2 cellular contexts compared by ENCODE assay signal in genomic region chr18:48539406-48540328, GRCh38.
TF ChIP-seq lines count a peak whose summit lies in the region.

No MANE protein-coding gene starts in this region.

TF ChIP-seq in IMR-90, 13 proteins besides CTCF, POLR2A, EP300 and RAD21:
- TF ChIP-seq BHLHE40 (IDR thresholded peaks at IDR 0.05; ENCODE audit: low read depth, low read length) (peak; percentile 41; the same call in 1 of the 2 replicates), MXI1 (IDR thresholded peaks at IDR 0.05; ENCODE audit: borderline replicate concordance, low read depth, low read length) (peak; percentile 41; the same call in 1 of the 2 replicates), CEBPB (IDR thresholded peaks at IDR 0.05; ENCODE audit: low read depth, low read length) (no peak), NFE2L2 (IDR thresholded peaks at IDR 0.05; ENCODE audit: low read depth, low read length) (no peak), MAZ (IDR thresholded peaks at IDR 0.05; ENCODE audit: borderline replicate concordance, low read depth, low read length) (peak; percentile 49; the same call in 1 of the 2 replicates)
TF ChIP-seq in IMR-90: peak in this region for 3.

TF ChIP-seq in GM12878, 131 proteins besides CTCF, POLR2A, EP300 and RAD21:
- TF ChIP-seq PAX8 (IDR thresholded peaks at IDR 0.05) (no peak), STAT3 (IDR thresholded peaks at IDR 0.05; ENCODE audit: low read depth, low read length) (no peak), IKZF1 (conservative IDR thresholded peaks at IDR 0.05) (0 out of 2 replicates have a peak, but pooled peaks have one; percentile 19), HDAC2 (IDR thresholded peaks at IDR 0.05) (no peak), EED (IDR thresholded peaks at IDR 0.05; ENCODE audit: low read depth) (0 out of 2 replicates have a peak, but pooled peaks have one; percentile 14), NFYA (IDR thresholded peaks at IDR 0.05; ENCODE audit: borderline replicate concordance, low read depth, low read length) (no peak), ZBED1 (IDR thresholded peaks at IDR 0.05; ENCODE audit: borderline replicate concordance) (no peak), CREB1 (IDR thresholded peaks at IDR 0.05; ENCODE audit: low read depth) (no peak), IKZF2 (IDR thresholded peaks at IDR 0.05) (peak in 1 of 2 experiments; percentile 26; a peak in 1 of 4 replicates), JUND (IDR thresholded peaks at IDR 0.05; ENCODE audit: low read depth, low read length) (no peak), CBFB (IDR thresholded peaks at IDR 0.05; ENCODE audit: low read depth) (no peak), RUNX3 (IDR thresholded peaks at IDR 0.05; ENCODE audit: low read length) (no peak), CHD1 (IDR thresholded peaks at IDR 0.05; ENCODE audit: low read depth, low read length) (no peak), BHLHE40 (IDR thresholded peaks at IDR 0.05; ENCODE audit: borderline replicate concordance in 1 of 2, low read depth in 2 of 2, low read length in 1 of 2) (0 out of 4 replicates have a peak, but pooled peaks of 1 of the 2 experiments have one; percentile 11), SMC3 (IDR thresholded peaks at IDR 0.05; ENCODE audit: borderline replicate concordance, low read length) (no peak)
- TF ChIP-seq, protein P1, sequence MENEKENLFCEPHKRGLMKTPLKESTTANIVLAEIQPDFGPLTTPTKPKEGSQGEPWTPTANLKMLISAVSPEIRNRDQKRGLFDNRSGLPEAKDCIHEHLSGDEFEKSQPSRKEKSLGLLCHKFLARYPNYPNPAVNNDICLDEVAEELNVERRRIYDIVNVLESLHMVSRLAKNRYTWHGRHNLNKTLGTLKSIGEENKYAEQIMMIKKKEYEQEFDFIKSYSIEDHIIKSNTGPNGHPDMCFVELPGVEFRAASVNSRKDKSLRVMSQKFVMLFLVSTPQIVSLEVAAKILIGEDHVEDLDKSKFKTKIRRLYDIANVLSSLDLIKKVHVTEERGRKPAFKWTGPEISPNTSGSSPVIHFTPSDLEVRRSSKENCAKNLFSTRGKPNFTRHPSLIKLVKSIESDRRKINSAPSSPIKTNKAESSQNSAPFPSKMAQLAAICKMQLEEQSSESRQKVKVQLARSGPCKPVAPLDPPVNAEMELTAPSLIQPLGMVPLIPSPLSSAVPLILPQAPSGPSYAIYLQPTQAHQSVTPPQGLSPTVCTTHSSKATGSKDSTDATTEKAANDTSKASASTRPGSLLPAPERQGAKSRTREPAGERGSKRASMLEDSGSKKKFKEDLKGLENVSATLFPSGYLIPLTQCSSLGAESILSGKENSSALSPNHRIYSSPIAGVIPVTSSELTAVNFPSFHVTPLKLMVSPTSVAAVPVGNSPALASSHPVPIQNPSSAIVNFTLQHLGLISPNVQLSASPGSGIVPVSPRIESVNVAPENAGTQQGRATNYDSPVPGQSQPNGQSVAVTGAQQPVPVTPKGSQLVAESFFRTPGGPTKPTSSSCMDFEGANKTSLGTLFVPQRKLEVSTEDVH (IDR thresholded peaks at IDR 0.05; ENCODE audit: low read depth, partially characterized antibody), result no peak
- TF ChIP-seq, protein P2, sequence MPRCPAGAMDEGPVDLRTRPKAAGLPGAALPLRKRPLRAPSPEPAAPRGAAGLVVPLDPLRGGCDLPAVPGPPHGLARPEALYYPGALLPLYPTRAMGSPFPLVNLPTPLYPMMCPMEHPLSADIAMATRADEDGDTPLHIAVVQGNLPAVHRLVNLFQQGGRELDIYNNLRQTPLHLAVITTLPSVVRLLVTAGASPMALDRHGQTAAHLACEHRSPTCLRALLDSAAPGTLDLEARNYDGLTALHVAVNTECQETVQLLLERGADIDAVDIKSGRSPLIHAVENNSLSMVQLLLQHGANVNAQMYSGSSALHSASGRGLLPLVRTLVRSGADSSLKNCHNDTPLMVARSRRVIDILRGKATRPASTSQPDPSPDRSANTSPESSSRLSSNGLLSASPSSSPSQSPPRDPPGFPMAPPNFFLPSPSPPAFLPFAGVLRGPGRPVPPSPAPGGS (IDR thresholded peaks at IDR 0.05; ENCODE audit: borderline replicate concordance, insufficient read depth, low read depth, low read length, poor library complexity, severe bottlenecking), result no peak
